Comparison of ENCODE assay signal across 3 cellular contexts in genomic region chr15:78035861-78036476, GRCh38.
TF ChIP-seq lines count a peak whose summit lies in the region.

No MANE protein-coding gene starts in this region.

TF ChIP-seq in SK-N-SH treated with all-trans-retinoic acid at 6 μM for 48 hours, 23 proteins besides CTCF, POLR2A, EP300 and RAD21:
- TF ChIP-seq PATZ1 (CRISPR knock-in tag; IDR thresholded peaks at IDR 0.05; ENCODE audit: borderline replicate concordance) (no peak), TOX (CRISPR knock-in tag; IDR thresholded peaks at IDR 0.05; ENCODE audit: borderline replicate concordance) (no peak), GLIS3 (CRISPR knock-in tag; IDR thresholded peaks at IDR 0.05) (no peak), BACH2 (CRISPR knock-in tag; IDR thresholded peaks at IDR 0.05; ENCODE audit: borderline replicate concordance) (no peak), ZNF70 (CRISPR knock-in tag; IDR thresholded peaks at IDR 0.05) (no peak), ARNTL (CRISPR knock-in tag; IDR thresholded peaks at IDR 0.05; ENCODE audit: borderline replicate concordance, low read depth) (no peak), CSRNP3 (CRISPR knock-in tag; IDR thresholded peaks at IDR 0.05) (no peak)

TF ChIP-seq in SK-N-SH, 30 proteins besides CTCF, POLR2A, EP300 and RAD21:
- TF ChIP-seq FOSL2 (IDR thresholded peaks at IDR 0.05; ENCODE audit: borderline replicate concordance, low read depth) (no peak), NRF1 (IDR thresholded peaks at IDR 0.05; ENCODE audit: low read depth, low read length) (no peak), TAF1 (IDR thresholded peaks at IDR 0.05; ENCODE audit: borderline replicate concordance, low read depth, low read length) (no peak), POLR2AphosphoS5 (IDR thresholded peaks at IDR 0.05; ENCODE audit: low read depth, low read length) (no peak), RFX5 (IDR thresholded peaks at IDR 0.05; ENCODE audit: low read length) (no peak), USF2 (IDR thresholded peaks at IDR 0.05; ENCODE audit: borderline replicate concordance, low read depth, low read length) (no peak), TEAD4 (IDR thresholded peaks at IDR 0.05; ENCODE audit: borderline replicate concordance, insufficient read depth) (no peak), MXI1 (IDR thresholded peaks at IDR 0.05; ENCODE audit: low read depth, low read length) (no peak), TCF12 (IDR thresholded peaks at IDR 0.05) (no peak), IRF3 (IDR thresholded peaks at IDR 0.05; ENCODE audit: low read depth, low read length) (no peak)
TF ChIP-seq in SK-N-SH: peak in this region for 0.

TF ChIP-seq in endothelial cell of umbilical vein, 7 proteins besides CTCF, POLR2A, EP300 and RAD21:
- TF ChIP-seq FOS (IDR thresholded peaks at IDR 0.05; ENCODE audit: borderline replicate concordance, insufficient read depth, low read length) (no peak), MYC (IDR thresholded peaks at IDR 0.05; ENCODE audit: low read depth, low read length) (no peak), EZH2 (IDR thresholded peaks at IDR 0.05; ENCODE audit: borderline replicate concordance, low read depth, low read length, severe bottlenecking) (no peak), MAX (IDR thresholded peaks at IDR 0.05; ENCODE audit: insufficient read depth, insufficient read length) (no peak), GATA2 (IDR thresholded peaks at IDR 0.05; ENCODE audit: insufficient read depth, insufficient read length, low read depth, low read length) (no peak), JUN (IDR thresholded peaks at IDR 0.05; ENCODE audit: borderline replicate concordance, insufficient read depth, insufficient read length, low read depth) (no peak)
